In genomic region chr2:170997893-170998477, GRCh38 we compare ENCODE assay signal across 11 cellular contexts.
"Had no signal": no experiment of that assay in that cellular context is flagged by ENCODE, and none has a peak within 500 bp of the region (broad histone marks: within the 10 kb centered on the region; RNA-seq: fewer than 3 reads in every experiment).

No MANE protein-coding gene starts in this region.

- H3K27ac ChIP-seq: esophagus muscularis mucosa, left ventricle myocardium inferior, transverse colon had no signal

- H3K27me3 ChIP-seq: esophagus muscularis mucosa, transverse colon had no signal

- H3K36me3 Mint-ChIP-seq: natural killer cell had no signal

- H3K4me3 Mint-ChIP-seq: activated naive CD4-positive, alpha-beta T cell treated with anti-CD3 and anti-CD28 coated beads, Interleukin-2, amount 10 ng/mL, durations not matched to agents 7 days and 5 days; activated T-helper 17 cell treated with anti-CD3 and anti-CD28 coated beads, Interleukin-2, amount 50 U/mL, for 72 hours; natural killer cell; stimulated activated naive B cell treated with anti-CD40 and anti-IgM and Interleukin-4, amounts not matched to agents 10 μg/mL and 1 μg/mL and 100 μg/mL, for 72 hours had no signal

- H3K27ac Mint-ChIP-seq: activated naive CD4-positive, alpha-beta T cell treated with anti-CD3 and anti-CD28 coated beads, Interleukin-2, amount 10 ng/mL, durations not matched to agents 7 days and 5 days; activated T-helper 17 cell treated with anti-CD3 and anti-CD28 coated beads, Interleukin-2, amount 50 U/mL, for 72 hours; natural killer cell; stimulated activated naive B cell treated with anti-CD40 and anti-IgM and Interleukin-4, amounts not matched to agents 10 μg/mL and 1 μg/mL and 100 μg/mL, for 72 hours had no signal

- H3K4me1 Mint-ChIP-seq: activated naive CD4-positive, alpha-beta T cell treated with anti-CD3 and anti-CD28 coated beads, Interleukin-2, amount 10 ng/mL, durations not matched to agents 7 days and 5 days; activated T-helper 17 cell treated with anti-CD3 and anti-CD28 coated beads, Interleukin-2, amount 50 U/mL, for 72 hours; natural killer cell had no signal

- ATAC-seq: activated T-helper 17 cell treated with anti-CD3 and anti-CD28 coated beads, Interleukin-2, amount 50 U/mL, for 72 hours; natural killer cell; stimulated activated naive B cell treated with anti-CD40 and anti-IgM and Interleukin-4, amounts not matched to agents 10 μg/mL and 1 μg/mL and 100 μg/mL, for 72 hours had no signal

- H3K9me3 ChIP-seq: esophagus muscularis mucosa, left ventricle myocardium inferior, transverse colon had no signal

- H3K9me3 Mint-ChIP-seq: activated naive CD4-positive, alpha-beta T cell treated with anti-CD3 and anti-CD28 coated beads, Interleukin-2, amount 10 ng/mL, durations not matched to agents 7 days and 5 days; activated T-helper 17 cell treated with anti-CD3 and anti-CD28 coated beads, Interleukin-2, amount 50 U/mL, for 72 hours; natural killer cell; stimulated activated naive B cell treated with anti-CD40 and anti-IgM and Interleukin-4, amounts not matched to agents 10 μg/mL and 1 μg/mL and 100 μg/mL, for 72 hours had no signal

- H3K27me3 Mint-ChIP-seq: activated naive CD4-positive, alpha-beta T cell treated with anti-CD3 and anti-CD28 coated beads, Interleukin-2, amount 10 ng/mL, durations not matched to agents 7 days and 5 days; activated T-helper 17 cell treated with anti-CD3 and anti-CD28 coated beads, Interleukin-2, amount 50 U/mL, for 72 hours; stimulated activated naive B cell treated with anti-CD40 and anti-IgM and Interleukin-4, amounts not matched to agents 10 μg/mL and 1 μg/mL and 100 μg/mL, for 72 hours had no signal

- DNase-seq: activated CD4-positive, alpha-beta T cell treated with anti-CD3 and anti-CD28 coated beads, Interleukin-2, amount 50 U/mL, for 1 hour; activated naive CD4-positive, alpha-beta T cell treated with anti-CD3 and anti-CD28 coated beads, Interleukin-2, amount 10 ng/mL, durations not matched to agents 7 days and 5 days; islet precursor cell; left ventricle myocardium inferior; natural killer cell; posterior cingulate gyrus; stimulated activated CD4-positive, alpha-beta T cell treated with anti-CD3 and anti-CD28 coated beads, Interleukin-4, amount 100 ng/mL, for 1 hour; stimulated activated naive B cell treated with anti-CD40 and anti-IgM and Interleukin-4, amounts not matched to agents 10 μg/mL and 1 μg/mL and 100 μg/mL, for 72 hours; transverse colon had no signal

- H3K4me1 ChIP-seq: esophagus muscularis mucosa, left ventricle myocardium inferior, transverse colon had no signal
